Comparison of ENCODE assay signal across 1 cellular context in the genomic region with DNA sequence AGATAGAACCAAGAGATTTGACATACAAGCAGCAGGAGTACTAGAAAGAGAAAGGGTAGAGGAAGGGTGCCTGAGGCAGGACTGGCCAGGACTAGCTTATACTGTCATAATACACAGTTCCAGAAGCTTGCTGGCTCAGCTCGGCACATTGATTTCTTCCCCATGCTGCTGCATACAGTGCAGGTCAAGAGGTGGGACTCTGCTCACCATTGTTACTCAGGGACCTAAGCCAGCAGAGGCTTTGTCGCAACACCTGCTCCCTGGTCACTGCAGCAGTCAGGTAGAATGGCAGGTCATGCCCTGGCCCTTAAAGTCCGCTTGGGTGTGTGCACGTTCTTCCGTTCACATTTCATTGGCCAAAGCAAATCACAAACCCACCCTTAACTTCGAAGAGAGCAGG.
TF ChIP-seq lines count a peak whose summit lies in the region.

No MANE protein-coding gene starts in this region.

TF ChIP-seq in HepG2, 621 proteins besides CTCF, POLR2A, EP300 and RAD21:
- peak; percentile 48; the same call in 1 of the 2 replicates for TF ChIP-seq CEBPB (IDR thresholded peaks at IDR 0.05; ENCODE audit: borderline replicate concordance, low read depth, low read length)
- TF ChIP-seq ZNF674 (CRISPR knock-in tag; IDR thresholded peaks at IDR 0.05; ENCODE audit: low read depth) = no peak
- 0 out of 2 replicates have a peak, but pooled peaks have one; percentile 11 for TF ChIP-seq HOXA3 (CRISPR knock-in tag; IDR thresholded peaks at IDR 0.05)
- TF ChIP-seq SKI (IDR thresholded peaks at IDR 0.05; ENCODE audit: partially characterized antibody) = no peak
- TF ChIP-seq, protein P1, sequence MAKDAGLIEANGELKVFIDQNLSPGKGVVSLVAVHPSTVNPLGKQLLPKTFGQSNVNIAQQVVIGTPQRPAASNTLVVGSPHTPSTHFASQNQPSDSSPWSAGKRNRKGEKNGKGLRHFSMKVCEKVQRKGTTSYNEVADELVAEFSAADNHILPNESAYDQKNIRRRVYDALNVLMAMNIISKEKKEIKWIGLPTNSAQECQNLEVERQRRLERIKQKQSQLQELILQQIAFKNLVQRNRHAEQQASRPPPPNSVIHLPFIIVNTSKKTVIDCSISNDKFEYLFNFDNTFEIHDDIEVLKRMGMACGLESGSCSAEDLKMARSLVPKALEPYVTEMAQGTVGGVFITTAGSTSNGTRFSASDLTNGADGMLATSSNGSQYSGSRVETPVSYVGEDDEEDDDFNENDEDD (CRISPR knock-in tag; IDR thresholded peaks at IDR 0.05; ENCODE audit: borderline replicate concordance) = no peak
- TF ChIP-seq MED13 (CRISPR knock-in tag; IDR thresholded peaks at IDR 0.05) = no peak
- no peak for TF ChIP-seq BRD4 (CRISPR knock-in tag; IDR thresholded peaks at IDR 0.05)
- TF ChIP-seq RXRA (CRISPR knock-in tag; IDR thresholded peaks at IDR 0.05) = 0 out of 2 replicates have a peak, but pooled peaks have one; percentile 27
- TF ChIP-seq CHCHD3 (CRISPR knock-in tag; IDR thresholded peaks at IDR 0.05) = no peak
- TF ChIP-seq, protein P2, sequence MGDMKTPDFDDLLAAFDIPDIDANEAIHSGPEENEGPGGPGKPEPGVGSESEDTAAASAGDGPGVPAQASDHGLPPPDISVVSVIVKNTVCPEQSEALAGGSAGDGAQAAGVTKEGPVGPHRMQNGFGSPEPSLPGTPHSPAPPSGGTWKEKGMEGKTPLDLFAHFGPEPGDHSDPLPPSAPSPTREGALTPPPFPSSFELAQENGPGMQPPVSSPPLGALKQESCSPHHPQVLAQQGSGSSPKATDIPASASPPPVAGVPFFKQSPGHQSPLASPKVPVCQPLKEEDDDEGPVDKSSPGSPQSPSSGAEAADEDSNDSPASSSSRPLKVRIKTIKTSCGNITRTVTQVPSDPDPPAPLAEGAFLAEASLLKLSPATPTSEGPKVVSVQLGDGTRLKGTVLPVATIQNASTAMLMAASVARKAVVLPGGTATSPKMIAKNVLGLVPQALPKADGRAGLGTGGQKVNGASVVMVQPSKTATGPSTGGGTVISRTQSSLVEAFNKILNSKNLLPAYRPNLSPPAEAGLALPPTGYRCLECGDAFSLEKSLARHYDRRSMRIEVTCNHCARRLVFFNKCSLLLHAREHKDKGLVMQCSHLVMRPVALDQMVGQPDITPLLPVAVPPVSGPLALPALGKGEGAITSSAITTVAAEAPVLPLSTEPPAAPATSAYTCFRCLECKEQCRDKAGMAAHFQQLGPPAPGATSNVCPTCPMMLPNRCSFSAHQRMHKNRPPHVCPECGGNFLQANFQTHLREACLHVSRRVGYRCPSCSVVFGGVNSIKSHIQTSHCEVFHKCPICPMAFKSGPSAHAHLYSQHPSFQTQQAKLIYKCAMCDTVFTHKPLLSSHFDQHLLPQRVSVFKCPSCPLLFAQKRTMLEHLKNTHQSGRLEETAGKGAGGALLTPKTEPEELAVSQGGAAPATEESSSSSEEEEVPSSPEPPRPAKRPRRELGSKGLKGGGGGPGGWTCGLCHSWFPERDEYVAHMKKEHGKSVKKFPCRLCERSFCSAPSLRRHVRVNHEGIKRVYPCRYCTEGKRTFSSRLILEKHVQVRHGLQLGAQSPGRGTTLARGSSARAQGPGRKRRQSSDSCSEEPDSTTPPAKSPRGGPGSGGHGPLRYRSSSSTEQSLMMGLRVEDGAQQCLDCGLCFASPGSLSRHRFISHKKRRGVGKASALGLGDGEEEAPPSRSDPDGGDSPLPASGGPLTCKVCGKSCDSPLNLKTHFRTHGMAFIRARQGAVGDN (CRISPR knock-in tag; IDR thresholded peaks at IDR 0.05) = peak; percentile 28; the same call in 1 of the 2 replicates
- no peak for TF ChIP-seq SOX6 (IDR thresholded peaks at IDR 0.05)
- TF ChIP-seq SOX6 (CRISPR knock-in tag; IDR thresholded peaks at IDR 0.05) = peak; percentile 48
- TF ChIP-seq CEBPG (CRISPR knock-in tag; IDR thresholded peaks at IDR 0.05) = 0 out of 2 replicates have a peak, but pooled peaks have one; percentile 26
- TF ChIP-seq, protein P3, sequence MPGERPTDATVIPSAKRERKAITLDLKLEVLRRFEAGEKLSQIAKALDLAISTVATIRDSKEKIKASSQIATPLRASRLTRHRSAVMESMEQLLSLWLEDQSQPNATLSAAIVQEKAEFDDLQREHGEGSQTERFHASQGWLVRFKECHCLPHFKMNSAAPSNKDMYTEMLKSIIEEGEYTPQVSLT (CRISPR knock-in tag; IDR thresholded peaks at IDR 0.05; ENCODE audit: borderline replicate concordance, low read depth) = no peak
- TF ChIP-seq RBM22 (optimal IDR thresholded peaks at IDR 0.05; ENCODE audit: low read length) = no peak
- TF ChIP-seq ZNF180 (CRISPR knock-in tag; IDR thresholded peaks at IDR 0.05; ENCODE audit: borderline replicate concordance, low read depth) = no peak
- TF ChIP-seq, protein P4, sequence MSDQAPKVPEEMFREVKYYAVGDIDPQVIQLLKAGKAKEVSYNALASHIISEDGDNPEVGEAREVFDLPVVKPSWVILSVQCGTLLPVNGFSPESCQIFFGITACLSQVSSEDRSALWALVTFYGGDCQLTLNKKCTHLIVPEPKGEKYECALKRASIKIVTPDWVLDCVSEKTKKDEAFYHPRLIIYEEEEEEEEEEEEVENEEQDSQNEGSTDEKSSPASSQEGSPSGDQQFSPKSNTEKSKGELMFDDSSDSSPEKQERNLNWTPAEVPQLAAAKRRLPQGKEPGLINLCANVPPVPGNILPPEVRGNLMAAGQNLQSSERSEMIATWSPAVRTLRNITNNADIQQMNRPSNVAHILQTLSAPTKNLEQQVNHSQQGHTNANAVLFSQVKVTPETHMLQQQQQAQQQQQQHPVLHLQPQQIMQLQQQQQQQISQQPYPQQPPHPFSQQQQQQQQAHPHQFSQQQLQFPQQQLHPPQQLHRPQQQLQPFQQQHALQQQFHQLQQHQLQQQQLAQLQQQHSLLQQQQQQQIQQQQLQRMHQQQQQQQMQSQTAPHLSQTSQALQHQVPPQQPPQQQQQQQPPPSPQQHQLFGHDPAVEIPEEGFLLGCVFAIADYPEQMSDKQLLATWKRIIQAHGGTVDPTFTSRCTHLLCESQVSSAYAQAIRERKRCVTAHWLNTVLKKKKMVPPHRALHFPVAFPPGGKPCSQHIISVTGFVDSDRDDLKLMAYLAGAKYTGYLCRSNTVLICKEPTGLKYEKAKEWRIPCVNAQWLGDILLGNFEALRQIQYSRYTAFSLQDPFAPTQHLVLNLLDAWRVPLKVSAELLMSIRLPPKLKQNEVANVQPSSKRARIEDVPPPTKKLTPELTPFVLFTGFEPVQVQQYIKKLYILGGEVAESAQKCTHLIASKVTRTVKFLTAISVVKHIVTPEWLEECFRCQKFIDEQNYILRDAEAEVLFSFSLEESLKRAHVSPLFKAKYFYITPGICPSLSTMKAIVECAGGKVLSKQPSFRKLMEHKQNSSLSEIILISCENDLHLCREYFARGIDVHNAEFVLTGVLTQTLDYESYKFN (CRISPR knock-in tag; conservative IDR thresholded peaks at IDR 0.05) = 0 out of 2 replicates have a peak, but pooled peaks have one; percentile 12
- TF ChIP-seq ZMYM4 (CRISPR knock-in tag; IDR thresholded peaks at IDR 0.05) = peak; percentile 30; the same call in 1 of the 2 replicates
- TF ChIP-seq ZNF335 (CRISPR knock-in tag; IDR thresholded peaks at IDR 0.05) = no peak
- peak; percentile 45; the same call in 1 of the 2 replicates for TF ChIP-seq SALL1 (CRISPR knock-in tag; IDR thresholded peaks at IDR 0.05)
- no peak for TF ChIP-seq TBP (CRISPR knock-in tag; IDR thresholded peaks at IDR 0.05)
- TF ChIP-seq ZNF501 (CRISPR knock-in tag; IDR thresholded peaks at IDR 0.05) = no peak
- TF ChIP-seq, protein P5, sequence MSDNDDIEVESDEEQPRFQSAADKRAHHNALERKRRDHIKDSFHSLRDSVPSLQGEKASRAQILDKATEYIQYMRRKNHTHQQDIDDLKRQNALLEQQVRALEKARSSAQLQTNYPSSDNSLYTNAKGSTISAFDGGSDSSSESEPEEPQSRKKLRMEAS (IDR thresholded peaks at IDR 0.05) = peak; percentile 36
- TF ChIP-seq ZNF337 (CRISPR knock-in tag; IDR thresholded peaks at IDR 0.05; ENCODE audit: borderline replicate concordance, low read depth) = no peak
- no peak for TF ChIP-seq NRL (CRISPR knock-in tag; IDR thresholded peaks at IDR 0.05; ENCODE audit: borderline replicate concordance)
- TF ChIP-seq, protein P6, sequence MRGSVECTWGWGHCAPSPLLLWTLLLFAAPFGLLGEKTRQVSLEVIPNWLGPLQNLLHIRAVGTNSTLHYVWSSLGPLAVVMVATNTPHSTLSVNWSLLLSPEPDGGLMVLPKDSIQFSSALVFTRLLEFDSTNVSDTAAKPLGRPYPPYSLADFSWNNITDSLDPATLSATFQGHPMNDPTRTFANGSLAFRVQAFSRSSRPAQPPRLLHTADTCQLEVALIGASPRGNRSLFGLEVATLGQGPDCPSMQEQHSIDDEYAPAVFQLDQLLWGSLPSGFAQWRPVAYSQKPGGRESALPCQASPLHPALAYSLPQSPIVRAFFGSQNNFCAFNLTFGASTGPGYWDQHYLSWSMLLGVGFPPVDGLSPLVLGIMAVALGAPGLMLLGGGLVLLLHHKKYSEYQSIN (CRISPR knock-in tag; IDR thresholded peaks at IDR 0.05; ENCODE audit: borderline replicate concordance) = no peak
- TF ChIP-seq ZNF292 (CRISPR knock-in tag; IDR thresholded peaks at IDR 0.05; ENCODE audit: borderline replicate concordance, low read depth) = peak; percentile 83; the same call in 1 of the 2 replicates
- no peak for TF ChIP-seq KMT2B (CRISPR knock-in tag; IDR thresholded peaks at IDR 0.05)
- TF ChIP-seq, protein P7, sequence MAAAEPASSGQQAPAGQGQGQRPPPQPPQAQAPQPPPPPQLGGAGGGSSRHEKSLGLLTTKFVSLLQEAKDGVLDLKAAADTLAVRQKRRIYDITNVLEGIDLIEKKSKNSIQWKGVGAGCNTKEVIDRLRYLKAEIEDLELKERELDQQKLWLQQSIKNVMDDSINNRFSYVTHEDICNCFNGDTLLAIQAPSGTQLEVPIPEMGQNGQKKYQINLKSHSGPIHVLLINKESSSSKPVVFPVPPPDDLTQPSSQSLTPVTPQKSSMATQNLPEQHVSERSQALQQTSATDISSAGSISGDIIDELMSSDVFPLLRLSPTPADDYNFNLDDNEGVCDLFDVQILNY (CRISPR knock-in tag; conservative IDR thresholded peaks at IDR 0.05) = no peak
- TF ChIP-seq ZNF816 (CRISPR knock-in tag; IDR thresholded peaks at IDR 0.05; ENCODE audit: borderline replicate concordance) = no peak
- no peak for TF ChIP-seq RBM39 (IDR thresholded peaks at IDR 0.05; ENCODE audit: low read depth, low read length, poor library complexity, severe bottlenecking)
- TF ChIP-seq CAMTA2 (CRISPR knock-in tag; IDR thresholded peaks at IDR 0.05; ENCODE audit: borderline replicate concordance) = no peak
- TF ChIP-seq ZNF383 (CRISPR knock-in tag; IDR thresholded peaks at IDR 0.05; ENCODE audit: borderline replicate concordance) = no peak
- TF ChIP-seq, protein P8, sequence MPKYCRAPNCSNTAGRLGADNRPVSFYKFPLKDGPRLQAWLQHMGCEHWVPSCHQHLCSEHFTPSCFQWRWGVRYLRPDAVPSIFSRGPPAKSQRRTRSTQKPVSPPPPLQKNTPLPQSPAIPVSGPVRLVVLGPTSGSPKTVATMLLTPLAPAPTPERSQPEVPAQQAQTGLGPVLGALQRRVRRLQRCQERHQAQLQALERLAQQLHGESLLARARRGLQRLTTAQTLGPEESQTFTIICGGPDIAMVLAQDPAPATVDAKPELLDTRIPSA (CRISPR knock-in tag; IDR thresholded peaks at IDR 0.05; ENCODE audit: borderline replicate concordance) = no peak
- TF ChIP-seq ZMYM3 (CRISPR knock-in tag; IDR thresholded peaks at IDR 0.05) = 0 out of 2 replicates have a peak, but pooled peaks have one; percentile 19
- peak; percentile 59; the same call in 1 of the 2 replicates for TF ChIP-seq ZBTB38 (CRISPR knock-in tag; IDR thresholded peaks at IDR 0.05)
- TF ChIP-seq HNF4A (CRISPR knock-in tag; IDR thresholded peaks at IDR 0.05) = peak; percentile 22; the same call in 1 of the 2 replicates
- no peak for TF ChIP-seq ZNF143 (CRISPR knock-in tag; IDR thresholded peaks at IDR 0.05)
- no peak for TF ChIP-seq MEF2D (CRISPR knock-in tag; IDR thresholded peaks at IDR 0.05)
